Comparison of ENCODE assay signal across 32 cellular contexts in genomic region chr15:27082019-27082418, GRCh38.
"Had no signal": no experiment of that assay in that cellular context is flagged by ENCODE, and none has a peak within 500 bp of the region (broad histone marks: within the 10 kb centered on the region; RNA-seq: fewer than 3 reads in every experiment).

No MANE protein-coding gene starts in this region.

- H3K4me1 ChIP-seq: adrenal gland, breast epithelium, gastrocnemius medialis, heart left ventricle had no signal

- H3K9me3 ChIP-seq: adrenal gland, breast epithelium, gastrocnemius medialis, heart left ventricle had no signal

- H3K27ac ChIP-seq: adrenal gland, breast epithelium, cardiac muscle cell, coronary artery, gastrocnemius medialis, heart left ventricle had no signal

- ATAC-seq: activated CD4-positive, alpha-beta T cell treated with anti-CD3 and anti-CD28 coated beads for 36 hours; activated CD8-positive, alpha-beta memory T cell treated with anti-CD3 and anti-CD28 coated beads, Interleukin-2, amount 10 ng/mL, durations not matched to agents 7 days and 5 days; activated CD8-positive, alpha-beta T cell treated with anti-CD3 and anti-CD28 coated beads, Interleukin-2, amount 10 ng/mL, durations not matched to agents 7 days and 5 days; activated naive CD8-positive, alpha-beta T cell treated with anti-CD3 and anti-CD28 coated beads, Interleukin-2, amount 50 U/mL, for 24 hours; esophagus mucosa; gastrocnemius medialis; heart left ventricle; T-helper 17 cell had no signal

- DNase-seq: activated CD4-positive, alpha-beta memory T cell treated with anti-CD3 and anti-CD28 coated beads for 36 hours; activated CD4-positive, alpha-beta T cell treated with anti-CD3 and anti-CD28 coated beads for 36 hours; activated CD4-positive, alpha-beta T cell treated with anti-CD3 and anti-CD28 coated beads, Interleukin-2, amount 10 ng/mL, durations not matched to agents 24 days and 14 days; activated CD4-positive, CD25-positive, alpha-beta regulatory T cell; activated CD4-positive, CD25-positive, alpha-beta regulatory T cell treated with anti-CD3 and anti-CD28 coated beads, Interleukin-2, amount 50 U/mL, for 72 hours; activated CD8-positive, alpha-beta memory T cell treated with anti-CD3 and anti-CD28 coated beads, Interleukin-2, amount 10 ng/mL, durations not matched to agents 7 days and 5 days; activated CD8-positive, alpha-beta memory T cell treated with anti-CD3 and anti-CD28 coated beads, Interleukin-2, amount 50 U/mL, for 4 hours; activated CD8-positive, alpha-beta T cell treated with anti-CD3 and anti-CD28 coated beads, Interleukin-2, amount 10 ng/mL, durations not matched to agents 7 days and 5 days; activated effector memory CD4-positive, alpha-beta T cell treated with anti-CD3 and anti-CD28 coated beads, Interleukin-2, amount 50 U/mL, for 16 hours; activated naive CD4-positive, alpha-beta T cell treated with anti-CD3 and anti-CD28 coated beads for 36 hours; activated naive CD8-positive, alpha-beta T cell treated with anti-CD3 and anti-CD28 coated beads for 36 hours; activated naive CD8-positive, alpha-beta T cell treated with anti-CD3 and anti-CD28 coated beads, Interleukin-2, amount 50 U/mL, for 24 hours; activated T-cell treated with anti-CD3 and anti-CD28 coated beads, Interleukin-2, amount 50 U/mL, for 1 hour; activated T-cell treated with anti-CD3 and anti-CD28 coated beads, Interleukin-2, amount 50 U/mL, for 48 hours; adrenal gland; amygdala; aorta; central memory CD4-positive, alpha-beta T cell; dorsolateral prefrontal cortex; effector memory CD4-positive, alpha-beta T cell; endodermal cell; foreskin fibroblast; gastrocnemius medialis; glutamatergic neuron; heart left ventricle; T-helper 1 cell; T-helper 17 cell; T1000 had no signal

- H3K27me3 ChIP-seq: adrenal gland, breast epithelium, cardiac muscle cell, dorsolateral prefrontal cortex, gastrocnemius medialis, heart left ventricle had no signal

- H3K4me3 ChIP-seq: adrenal gland, breast epithelium, cardiac muscle cell, coronary artery, dorsolateral prefrontal cortex, gastrocnemius medialis, heart left ventricle had no signal

- H3K36me3 ChIP-seq: adrenal gland, breast epithelium, cardiac muscle cell, gastrocnemius medialis, heart left ventricle had no signal
